ENCODE assay signal across 1 cellular context in genomic region chr11:65569973-65570918, GRCh38.
TF ChIP-seq lines count a peak whose summit lies in the region.

A gene with protein sequence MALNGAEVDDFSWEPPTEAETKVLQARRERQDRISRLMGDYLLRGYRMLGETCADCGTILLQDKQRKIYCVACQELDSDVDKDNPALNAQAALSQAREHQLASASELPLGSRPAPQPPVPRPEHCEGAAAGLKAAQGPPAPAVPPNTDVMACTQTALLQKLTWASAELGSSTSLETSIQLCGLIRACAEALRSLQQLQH (plus strand): TSS chr11:65570477. CDS start chr11:65570492, 15 bp downstream.

TF ChIP-seq in HepG2, 621 proteins besides CTCF, POLR2A, EP300 and RAD21 (continued from another document and continues in another):
- TF ChIP-seq ZNF724P (CRISPR knock-in tag; IDR thresholded peaks at IDR 0.05; ENCODE audit: borderline replicate concordance) (peak; percentile 3; the same call in 1 of the 2 replicates), DDIT3 (CRISPR knock-in tag; IDR thresholded peaks at IDR 0.05) (0 out of 2 replicates have a peak, but pooled peaks have one; percentile 67), TCF7L2 (IDR thresholded peaks at IDR 0.05; ENCODE audit: low read depth, low read length) (no peak), ZNF224 (CRISPR knock-in tag; IDR thresholded peaks at IDR 0.05) (0 out of 2 replicates have a peak, but pooled peaks have one; percentile 70), ZNF841 (CRISPR knock-in tag; IDR thresholded peaks at IDR 0.05; ENCODE audit: borderline replicate concordance) (no peak), ZNF749 (CRISPR knock-in tag; IDR thresholded peaks at IDR 0.05; ENCODE audit: borderline replicate concordance) (peak; percentile 95), ZBTB2 (CRISPR knock-in tag; IDR thresholded peaks at IDR 0.05; ENCODE audit: low read depth) (peak; percentile 100), ZEB1 (IDR thresholded peaks at IDR 0.05; ENCODE audit: insufficient replicate concordance, low read depth) (no peak), HDAC6 (IDR thresholded peaks at IDR 0.05; ENCODE audit: low read depth, low read length) (no peak), ZNF770 (CRISPR knock-in tag; IDR thresholded peaks at IDR 0.05) (peak; percentile 55), SATB2 (CRISPR knock-in tag; IDR thresholded peaks at IDR 0.05) (no peak), SPEN (CRISPR knock-in tag; IDR thresholded peaks at IDR 0.05; ENCODE audit: low read depth) (peak; percentile 92), NFYB (CRISPR knock-in tag; IDR thresholded peaks at IDR 0.05) (peak; percentile 65), ZNF562 (CRISPR knock-in tag; IDR thresholded peaks at IDR 0.05; ENCODE audit: borderline replicate concordance) (no peak), CEBPG (CRISPR knock-in tag; IDR thresholded peaks at IDR 0.05) (0 out of 2 replicates have a peak, but pooled peaks have one; percentile 13), KDM6A (CRISPR knock-in tag; IDR thresholded peaks at IDR 0.05; ENCODE audit: low read depth) (no peak), ZNF784 (CRISPR knock-in tag; IDR thresholded peaks at IDR 0.05; ENCODE audit: borderline replicate concordance) (0 out of 2 replicates have a peak, but pooled peaks have one; percentile 36), REL (CRISPR knock-in tag; conservative IDR thresholded peaks at IDR 0.05) (no peak), ZZZ3 (CRISPR knock-in tag; IDR thresholded peaks at IDR 0.05; ENCODE audit: borderline replicate concordance) (peak; percentile 66; the same call in 1 of the 2 replicates), MXI1 (IDR thresholded peaks at IDR 0.05; ENCODE audit: borderline replicate concordance, low read depth, low read length) (peak; percentile 93), MAFF (IDR thresholded peaks at IDR 0.05; ENCODE audit: low read depth, low read length) (no peak), RELA (CRISPR knock-in tag; IDR thresholded peaks at IDR 0.05) (peak; percentile 82; the same call in 1 of the 2 replicates), DR1 (CRISPR knock-in tag; IDR thresholded peaks at IDR 0.05) (no peak), HDAC1 (CRISPR knock-in tag; IDR thresholded peaks at IDR 0.05) (peak; percentile 98), MIXL1 (CRISPR knock-in tag; IDR thresholded peaks at IDR 0.05) (no peak; the same call in 1 of the 2 replicates), ZNF121 (CRISPR knock-in tag; IDR thresholded peaks at IDR 0.05) (no peak), ZFYVE20 (CRISPR knock-in tag; IDR thresholded peaks at IDR 0.05; ENCODE audit: borderline replicate concordance, low read depth) (no peak), ZNF138 (CRISPR knock-in tag; IDR thresholded peaks at IDR 0.05; ENCODE audit: low read depth) (no peak), SIX4 (CRISPR knock-in tag; IDR thresholded peaks at IDR 0.05) (0 out of 2 replicates have a peak, but pooled peaks have one; percentile 34), ZNF557 (CRISPR knock-in tag; IDR thresholded peaks at IDR 0.05) (no peak), CBX1 (IDR thresholded peaks at IDR 0.05; ENCODE audit: low read depth) (peak; percentile 31), ZNF563 (CRISPR knock-in tag; IDR thresholded peaks at IDR 0.05) (peak; percentile 83), ZNF33A (CRISPR knock-in tag; IDR thresholded peaks at IDR 0.05; ENCODE audit: borderline replicate concordance) (no peak), CEBPB (IDR thresholded peaks at IDR 0.05; ENCODE audit: borderline replicate concordance, low read depth, low read length) (no peak), MLLT10 (CRISPR knock-in tag; IDR thresholded peaks at IDR 0.05) (no peak), ZNF468 (CRISPR knock-in tag; IDR thresholded peaks at IDR 0.05) (no peak), ZBTB7A (CRISPR knock-in tag; IDR thresholded peaks at IDR 0.05) (no peak), ZNF772 (CRISPR knock-in tag; IDR thresholded peaks at IDR 0.05) (no peak; the same call in 1 of the 2 replicates), MZF1 (CRISPR knock-in tag; IDR thresholded peaks at IDR 0.05; ENCODE audit: borderline replicate concordance) (no peak; the same call in 1 of the 2 replicates), ZNF792 (CRISPR knock-in tag; IDR thresholded peaks at IDR 0.05) (peak; percentile 79), JUND (CRISPR knock-in tag; IDR thresholded peaks at IDR 0.05) (no peak; the same call in 1 of the 2 replicates), ZNF160 (CRISPR knock-in tag; IDR thresholded peaks at IDR 0.05) (no peak), ZNF232 (CRISPR knock-in tag; IDR thresholded peaks at IDR 0.05; ENCODE audit: borderline replicate concordance) (no peak; the same call in 1 of the 2 replicates), PRPF4 (IDR thresholded peaks at IDR 0.05; ENCODE audit: low read depth, low read length, poor library complexity, severe bottlenecking) (no peak), POLR2AphosphoS2 (IDR thresholded peaks at IDR 0.05; ENCODE audit: low read depth, low read length) (no peak), SOX5 (CRISPR knock-in tag; IDR thresholded peaks at IDR 0.05; ENCODE audit: borderline replicate concordance) (peak; percentile 60; the same call in 1 of the 2 replicates), ZNF768 (CRISPR knock-in tag; IDR thresholded peaks at IDR 0.05) (peak; percentile 74; the same call in 1 of the 2 replicates), SOX13 (IDR thresholded peaks at IDR 0.05) (no peak), SOX13 (CRISPR knock-in tag; conservative IDR thresholded peaks at IDR 0.05 in 1 of 2, IDR thresholded peaks at IDR 0.05 in 1 of 2) (0 out of 4 replicates have a peak, but pooled peaks of 1 of the 2 experiments have one; percentile 17), ZNF34 (CRISPR knock-in tag; IDR thresholded peaks at IDR 0.05; ENCODE audit: borderline replicate concordance) (0 out of 2 replicates have a peak, but pooled peaks have one; percentile 43), SUZ12 (IDR thresholded peaks at IDR 0.05; ENCODE audit: low read depth, low read length) (no peak), HNRNPUL1 (IDR thresholded peaks at IDR 0.05; ENCODE audit: low read depth, low read length) (no peak), CENPT (CRISPR knock-in tag; IDR thresholded peaks at IDR 0.05; ENCODE audit: low read depth) (no peak; the same call in 1 of the 2 replicates), FOXC1 (CRISPR knock-in tag; IDR thresholded peaks at IDR 0.05; ENCODE audit: borderline replicate concordance) (peak; percentile 68; the same call in 1 of the 2 replicates)
- TF ChIP-seq, protein P1, sequence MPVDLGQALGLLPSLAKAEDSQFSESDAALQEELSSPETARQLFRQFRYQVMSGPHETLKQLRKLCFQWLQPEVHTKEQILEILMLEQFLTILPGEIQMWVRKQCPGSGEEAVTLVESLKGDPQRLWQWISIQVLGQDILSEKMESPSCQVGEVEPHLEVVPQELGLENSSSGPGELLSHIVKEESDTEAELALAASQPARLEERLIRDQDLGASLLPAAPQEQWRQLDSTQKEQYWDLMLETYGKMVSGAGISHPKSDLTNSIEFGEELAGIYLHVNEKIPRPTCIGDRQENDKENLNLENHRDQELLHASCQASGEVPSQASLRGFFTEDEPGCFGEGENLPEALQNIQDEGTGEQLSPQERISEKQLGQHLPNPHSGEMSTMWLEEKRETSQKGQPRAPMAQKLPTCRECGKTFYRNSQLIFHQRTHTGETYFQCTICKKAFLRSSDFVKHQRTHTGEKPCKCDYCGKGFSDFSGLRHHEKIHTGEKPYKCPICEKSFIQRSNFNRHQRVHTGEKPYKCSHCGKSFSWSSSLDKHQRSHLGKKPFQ (CRISPR knock-in tag; IDR thresholded peaks at IDR 0.05; ENCODE audit: insufficient replicate concordance), result peak; percentile 69
- TF ChIP-seq, protein P2, sequence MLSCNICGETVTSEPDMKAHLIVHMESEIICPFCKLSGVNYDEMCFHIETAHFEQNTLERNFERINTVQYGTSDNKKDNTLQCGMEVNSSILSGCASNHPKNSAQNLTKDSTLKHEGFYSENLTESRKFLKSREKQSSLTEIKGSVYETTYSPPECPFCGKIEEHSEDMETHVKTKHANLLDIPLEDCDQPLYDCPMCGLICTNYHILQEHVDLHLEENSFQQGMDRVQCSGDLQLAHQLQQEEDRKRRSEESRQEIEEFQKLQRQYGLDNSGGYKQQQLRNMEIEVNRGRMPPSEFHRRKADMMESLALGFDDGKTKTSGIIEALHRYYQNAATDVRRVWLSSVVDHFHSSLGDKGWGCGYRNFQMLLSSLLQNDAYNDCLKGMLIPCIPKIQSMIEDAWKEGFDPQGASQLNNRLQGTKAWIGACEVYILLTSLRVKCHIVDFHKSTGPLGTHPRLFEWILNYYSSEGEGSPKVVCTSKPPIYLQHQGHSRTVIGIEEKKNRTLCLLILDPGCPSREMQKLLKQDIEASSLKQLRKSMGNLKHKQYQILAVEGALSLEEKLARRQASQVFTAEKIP (CRISPR knock-in tag; IDR thresholded peaks at IDR 0.05; ENCODE audit: borderline replicate concordance), result no peak
- TF ChIP-seq, protein P3, sequence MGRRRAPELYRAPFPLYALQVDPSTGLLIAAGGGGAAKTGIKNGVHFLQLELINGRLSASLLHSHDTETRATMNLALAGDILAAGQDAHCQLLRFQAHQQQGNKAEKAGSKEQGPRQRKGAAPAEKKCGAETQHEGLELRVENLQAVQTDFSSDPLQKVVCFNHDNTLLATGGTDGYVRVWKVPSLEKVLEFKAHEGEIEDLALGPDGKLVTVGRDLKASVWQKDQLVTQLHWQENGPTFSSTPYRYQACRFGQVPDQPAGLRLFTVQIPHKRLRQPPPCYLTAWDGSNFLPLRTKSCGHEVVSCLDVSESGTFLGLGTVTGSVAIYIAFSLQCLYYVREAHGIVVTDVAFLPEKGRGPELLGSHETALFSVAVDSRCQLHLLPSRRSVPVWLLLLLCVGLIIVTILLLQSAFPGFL (CRISPR knock-in tag; IDR thresholded peaks at IDR 0.05), result no peak
- TF ChIP-seq, protein P4, sequence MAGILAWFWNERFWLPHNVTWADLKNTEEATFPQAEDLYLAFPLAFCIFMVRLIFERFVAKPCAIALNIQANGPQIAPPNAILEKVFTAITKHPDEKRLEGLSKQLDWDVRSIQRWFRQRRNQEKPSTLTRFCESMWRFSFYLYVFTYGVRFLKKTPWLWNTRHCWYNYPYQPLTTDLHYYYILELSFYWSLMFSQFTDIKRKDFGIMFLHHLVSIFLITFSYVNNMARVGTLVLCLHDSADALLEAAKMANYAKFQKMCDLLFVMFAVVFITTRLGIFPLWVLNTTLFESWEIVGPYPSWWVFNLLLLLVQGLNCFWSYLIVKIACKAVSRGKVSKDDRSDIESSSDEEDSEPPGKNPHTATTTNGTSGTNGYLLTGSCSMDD (CRISPR knock-in tag; IDR thresholded peaks at IDR 0.05), result no peak
- TF ChIP-seq, protein P5, sequence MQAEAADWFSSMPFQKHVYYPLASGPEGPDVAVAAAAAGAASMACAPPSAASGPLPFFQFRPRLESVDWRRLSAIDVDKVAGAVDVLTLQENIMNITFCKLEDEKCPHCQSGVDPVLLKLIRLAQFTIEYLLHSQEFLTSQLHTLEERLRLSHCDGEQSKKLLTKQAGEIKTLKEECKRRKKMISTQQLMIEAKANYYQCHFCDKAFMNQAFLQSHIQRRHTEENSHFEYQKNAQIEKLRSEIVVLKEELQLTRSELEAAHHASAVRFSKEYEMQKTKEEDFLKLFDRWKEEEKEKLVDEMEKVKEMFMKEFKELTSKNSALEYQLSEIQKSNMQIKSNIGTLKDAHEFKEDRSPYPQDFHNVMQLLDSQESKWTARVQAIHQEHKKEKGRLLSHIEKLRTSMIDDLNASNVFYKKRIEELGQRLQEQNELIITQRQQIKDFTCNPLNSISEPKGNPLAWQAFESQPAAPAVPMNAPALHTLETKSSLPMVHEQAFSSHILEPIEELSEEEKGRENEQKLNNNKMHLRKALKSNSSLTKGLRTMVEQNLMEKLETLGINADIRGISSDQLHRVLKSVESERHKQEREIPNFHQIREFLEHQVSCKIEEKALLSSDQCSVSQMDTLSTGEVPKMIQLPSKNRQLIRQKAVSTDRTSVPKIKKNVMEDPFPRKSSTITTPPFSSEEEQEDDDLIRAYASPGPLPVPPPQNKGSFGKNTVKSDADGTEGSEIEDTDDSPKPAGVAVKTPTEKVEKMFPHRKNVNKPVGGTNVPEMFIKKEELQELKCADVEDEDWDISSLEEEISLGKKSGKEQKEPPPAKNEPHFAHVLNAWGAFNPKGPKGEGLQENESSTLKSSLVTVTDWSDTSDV (CRISPR knock-in tag; IDR thresholded peaks at IDR 0.05), result no peak
